Comparison of ENCODE assay signal across 24 cellular contexts in the genomic region with DNA sequence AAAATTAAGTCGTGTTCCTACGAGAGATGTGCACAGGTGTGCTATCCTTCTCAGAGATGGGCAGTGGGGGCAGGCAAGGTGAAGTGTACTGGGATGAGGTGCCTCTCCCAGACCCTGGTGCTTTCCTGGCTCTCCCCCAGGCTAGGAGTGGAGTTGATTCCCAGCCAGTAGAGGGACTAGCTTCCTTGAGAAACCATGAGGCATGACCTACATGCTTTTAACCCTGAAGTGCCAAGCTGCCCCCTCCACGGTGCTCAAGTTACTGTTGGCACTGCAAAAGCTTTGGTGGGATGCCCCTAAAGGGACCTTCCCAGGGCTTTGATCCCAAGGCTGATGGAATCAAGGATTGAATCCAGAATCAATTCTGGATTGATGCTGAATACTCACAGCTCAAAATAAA.
"Had no signal": no experiment of that assay in that cellular context is flagged by ENCODE, and none has a peak within 500 bp of the region (broad histone marks: within the 10 kb centered on the region; RNA-seq: fewer than 3 reads in every experiment).

No MANE protein-coding gene starts in this region.

- H3K9me3 Mint-ChIP-seq: activated naive CD4-positive, alpha-beta T cell treated with anti-CD3 and anti-CD28 coated beads, Interleukin-2, amount 50 U/mL, for 24 hours; activated naive CD8-positive, alpha-beta T cell treated with anti-CD3 and anti-CD28 coated beads, Interleukin-2, amount 50 U/mL, for 24 hours; activated T-helper 2 cell treated with anti-CD3 and anti-CD28 coated beads, Interferon-gamma antibody, Interleukin-2, Interleukin-4, amounts not matched to agents 10 μg/mL and 5 μg/mL and 100 μg/mL, durations not matched to agents 14 hours and 24 hours and 36 hours; naive thymus-derived CD8-positive, alpha-beta T cell; type B pancreatic cell had no signal

- H3K36me3 Mint-ChIP-seq: activated CD8-positive, alpha-beta memory T cell treated with anti-CD3 and anti-CD28 coated beads, Interleukin-2, amount 10 ng/mL, durations not matched to agents 7 days and 5 days had no signal

- ATAC-seq: activated CD4-positive, alpha-beta T cell treated with anti-CD3 and anti-CD28 coated beads for 36 hours; activated CD8-positive, alpha-beta memory T cell treated with anti-CD3 and anti-CD28 coated beads, Interleukin-2, amount 10 ng/mL, durations not matched to agents 7 days and 5 days; activated CD8-positive, alpha-beta T cell treated with anti-CD3 and anti-CD28 coated beads, Interleukin-2, amount 10 ng/mL, durations not matched to agents 7 days and 5 days; activated naive CD8-positive, alpha-beta T cell treated with anti-CD3 and anti-CD28 coated beads, Interleukin-2, amount 50 U/mL, for 24 hours; left colon; naive thymus-derived CD8-positive, alpha-beta T cell; right lobe of liver had no signal

- H3K27me3 Mint-ChIP-seq: activated CD4-positive, alpha-beta T cell treated with anti-CD3 and anti-CD28 coated beads for 36 hours; activated CD8-positive, alpha-beta memory T cell treated with anti-CD3 and anti-CD28 coated beads, Interleukin-2, amount 10 ng/mL, durations not matched to agents 7 days and 5 days; activated naive CD4-positive, alpha-beta T cell treated with anti-CD3 and anti-CD28 coated beads, Interleukin-2, amount 50 U/mL, for 24 hours; activated naive CD8-positive, alpha-beta T cell treated with anti-CD3 and anti-CD28 coated beads, Interleukin-2, amount 50 U/mL, for 24 hours; naive thymus-derived CD8-positive, alpha-beta T cell; type B pancreatic cell had no signal

- DNase-seq: activated CD4-positive, alpha-beta T cell treated with anti-CD3 and anti-CD28 coated beads for 36 hours; activated CD4-positive, CD25-positive, alpha-beta regulatory T cell; activated CD8-positive, alpha-beta memory T cell treated with anti-CD3 and anti-CD28 coated beads, Interleukin-2, amount 10 ng/mL, durations not matched to agents 7 days and 5 days; activated CD8-positive, alpha-beta T cell treated with anti-CD3 and anti-CD28 coated beads, Interleukin-2, amount 10 ng/mL, durations not matched to agents 7 days and 5 days; activated naive CD8-positive, alpha-beta T cell treated with anti-CD3 and anti-CD28 coated beads, Interleukin-2, amount 50 U/mL, for 24 hours; activated T-cell treated with anti-CD3 and anti-CD28 coated beads, Interleukin-2, amount 50 U/mL, for 48 hours; colonic mucosa; effector memory CD4-positive, alpha-beta T cell; erythroblast; left colon; midbrain; naive thymus-derived CD8-positive, alpha-beta T cell; right lobe of liver; stimulated activated CD4-positive, alpha-beta T cell treated with anti-CD3 and anti-CD28 coated beads, Interleukin-2, amount 100 ng/mL, for 48 hours; stimulated activated naive CD4-positive, alpha-beta T cell treated with Interleukin-2 at 50 U/mL for 16 hours; testis had no signal

- H3K27ac ChIP-seq: colonic mucosa, hepatocyte, right lobe of liver, testis, vagina had no signal

- FAIRE-seq: bronchial epithelial cell, keratinocyte had no signal

- H3K27me3 ChIP-seq: colonic mucosa, gastrocnemius medialis, hepatocyte, right lobe of liver, testis, vagina had no signal

- H3K4me1 ChIP-seq: colonic mucosa had no signal

- H3K27ac Mint-ChIP-seq: activated CD4-positive, alpha-beta T cell treated with anti-CD3 and anti-CD28 coated beads for 36 hours; activated CD8-positive, alpha-beta memory T cell treated with anti-CD3 and anti-CD28 coated beads, Interleukin-2, amount 10 ng/mL, durations not matched to agents 7 days and 5 days; activated CD8-positive, alpha-beta T cell treated with anti-CD3 and anti-CD28 coated beads, Interleukin-2, amount 10 ng/mL, durations not matched to agents 7 days and 5 days; activated naive CD4-positive, alpha-beta T cell treated with anti-CD3 and anti-CD28 coated beads, Interleukin-2, amount 50 U/mL, for 24 hours; activated naive CD8-positive, alpha-beta T cell treated with anti-CD3 and anti-CD28 coated beads, Interleukin-2, amount 50 U/mL, for 24 hours; activated T-helper 2 cell treated with anti-CD3 and anti-CD28 coated beads, Interferon-gamma antibody, Interleukin-2, Interleukin-4, amounts not matched to agents 10 μg/mL and 5 μg/mL and 100 μg/mL, durations not matched to agents 14 hours and 24 hours and 36 hours; type B pancreatic cell had no signal

- H2AFZ ChIP-seq: hepatocyte had no signal

- H3K4me2 ChIP-seq: hepatocyte had no signal

- H3K79me2 ChIP-seq: hepatocyte had no signal

- H3K4me1 Mint-ChIP-seq: activated CD4-positive, alpha-beta T cell treated with anti-CD3 and anti-CD28 coated beads for 36 hours; activated CD8-positive, alpha-beta memory T cell treated with anti-CD3 and anti-CD28 coated beads, Interleukin-2, amount 10 ng/mL, durations not matched to agents 7 days and 5 days; activated naive CD4-positive, alpha-beta T cell treated with anti-CD3 and anti-CD28 coated beads, Interleukin-2, amount 50 U/mL, for 24 hours; activated naive CD8-positive, alpha-beta T cell treated with anti-CD3 and anti-CD28 coated beads, Interleukin-2, amount 50 U/mL, for 24 hours; naive thymus-derived CD8-positive, alpha-beta T cell had no signal

- H3K4me3 Mint-ChIP-seq: activated CD4-positive, alpha-beta T cell treated with anti-CD3 and anti-CD28 coated beads for 36 hours; activated CD8-positive, alpha-beta memory T cell treated with anti-CD3 and anti-CD28 coated beads, Interleukin-2, amount 10 ng/mL, durations not matched to agents 7 days and 5 days; activated CD8-positive, alpha-beta T cell treated with anti-CD3 and anti-CD28 coated beads, Interleukin-2, amount 10 ng/mL, durations not matched to agents 7 days and 5 days; activated naive CD4-positive, alpha-beta T cell treated with anti-CD3 and anti-CD28 coated beads, Interleukin-2, amount 50 U/mL, for 24 hours; activated naive CD8-positive, alpha-beta T cell treated with anti-CD3 and anti-CD28 coated beads, Interleukin-2, amount 50 U/mL, for 24 hours; naive thymus-derived CD8-positive, alpha-beta T cell; type B pancreatic cell had no signal

- H3K9me3 ChIP-seq: colonic mucosa, gastrocnemius medialis, right lobe of liver, testis, vagina had no signal

- H3K4me3 ChIP-seq: colonic mucosa, gastrocnemius medialis, hepatocyte, right lobe of liver, testis, vagina had no signal
